Comparison of ENCODE assay signal across 8 cellular contexts in the genomic region with DNA sequence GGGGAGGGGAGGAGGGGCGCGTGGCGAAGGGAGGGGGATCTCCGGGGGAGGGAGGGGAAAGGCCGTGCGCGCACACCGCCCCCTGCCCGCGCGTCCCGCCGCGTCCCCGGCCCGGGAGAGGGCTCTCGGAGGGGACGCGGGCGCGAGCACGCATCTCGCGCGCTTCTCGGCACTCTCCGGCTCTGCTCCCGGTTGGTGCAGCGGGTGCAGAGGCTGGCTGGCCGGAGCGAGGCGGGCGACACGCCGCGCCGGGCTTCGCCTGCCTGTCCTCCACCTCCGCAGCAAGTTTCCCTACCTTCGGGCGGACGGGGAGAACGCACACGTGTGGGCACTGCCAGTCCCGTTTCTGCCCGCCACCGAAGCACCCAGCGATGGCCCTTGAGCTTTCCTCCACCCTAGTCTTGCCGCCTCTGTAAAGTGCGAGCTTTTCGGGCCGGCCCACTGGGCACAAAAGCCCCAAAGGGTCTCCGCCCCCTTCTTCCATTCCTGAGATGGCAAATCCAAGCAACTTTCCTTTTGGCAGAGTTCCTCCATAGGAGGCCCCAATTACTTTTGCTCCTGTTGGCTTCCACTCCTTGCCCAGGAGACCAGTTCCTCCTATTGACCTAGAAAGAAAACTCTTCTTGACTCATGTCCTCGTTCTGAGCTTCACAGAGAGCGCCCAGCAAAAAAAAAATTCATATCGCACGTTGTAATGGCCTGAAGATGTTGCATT. TPM values are rescaled to one million over a fixed set of nuclear protein-coding genes. Genes with fewer than 3 reads are reported as not detected.
DNase-seq lines count a peak whose midpoint lies in the region; ATAC-seq and TF ChIP-seq lines count a peak whose summit lies in the region.

No MANE protein-coding gene starts in this region.

- CTCF ChIA-PET in Calu3 (lab: Charles Lee): interaction anchor here (0.6 to 1.7 kb wide), 3 partner anchors 17 to 134 kb away, joined by 3 to 11 read pairs (median 7); no protein-coding TSS in a partner anchor
- CTCF ChIA-PET in PC-9 (lab: Charles Lee): interaction anchor here (0.6 to 2.4 kb wide), 5 partner anchors 42 to 141 kb away, joined by 3 to 14 read pairs (median 4); a partner anchor contains a TSS

- H3K4me2 ChIP-seq in PC-9 (peak overlapping the region; percentile 96), neural cell (ENCODE audit: low read length) (peak overlapping the region; percentile 98)

- TF ChIP-seq RAD21 in neural cell (conservative IDR thresholded peaks at IDR 0.05): no peak

- H3K9ac ChIP-seq in neural cell (ENCODE audit: low read length): peak overlapping the region; percentile 82

- H3K9me2 ChIP-seq in PC-9 (ENCODE audit: insufficient read depth): no peaks in the 10 kb centered on the region
- no peaks in the 10 kb centered on the region for H3K9me2 ChIP-seq in neural cell (ENCODE audit: insufficient read depth, low read length)

- H3K9me3 Mint-ChIP-seq in Calu3 (ENCODE audit: low read depth, unreplicated experiment): no peaks in the 10 kb centered on the region

- POLR2A ChIA-PET in PC-9 (lab: Charles Lee; ENCODE audit: unreplicated experiment): interaction anchor here (0.6 to 1.2 kb wide), 5 partner anchors 21 to 318 kb away, joined by 3 to 11 read pairs (median 7); a partner anchor contains a TSS

- H3K79me2 ChIP-seq in PC-9 (ENCODE audit: low read depth) (peaks cover 37% of the 10 kb centered on the region), neural cell (replicated peaks; ENCODE audit: insufficient read depth, low read length) (peaks cover 33% of the 10 kb centered on the region)

- H3K27ac ChIP-seq in PC-9 (peak overlapping the region; percentile 74), neural cell (ENCODE audit: low read length) (peak overlapping the region; percentile 95), suprapubic skin (peak overlapping the region; percentile 88)

- H3K27me3 Mint-ChIP-seq in Calu3 (ENCODE audit: unreplicated experiment): no peaks in the 10 kb centered on the region

- H3F3A ChIP-seq in PC-9 (ENCODE audit: insufficient read depth, low read depth) (peaks cover 39% of the 10 kb centered on the region), neural cell (ENCODE audit: insufficient read depth, low read length, poor library complexity, severe bottlenecking) (peaks cover 4% of the 10 kb centered on the region)

- H3K27me3 ChIP-seq in PC-9 (ENCODE audit: insufficient read depth, low read depth): no peaks in the 10 kb centered on the region
- H3K27me3 ChIP-seq in neural cell (ENCODE audit: insufficient read depth, low read depth, low read length): no peaks in the 10 kb centered on the region
- no peaks in the 10 kb centered on the region for H3K27me3 ChIP-seq in suprapubic skin

- DNase-seq in Calu3: peak; percentile 79
- peak; percentile 17 for DNase-seq in HS-27A (ENCODE audit: low read depth)
- DNase-seq in PC-9: peak; percentile 74 to 80
- peak; percentile 91 for DNase-seq in activated effector memory CD4-positive, alpha-beta T cell treated with anti-CD3 and anti-CD28 coated beads, Interleukin-2, amount 50 U/mL, for 16 hours
- peak; percentile 80 for DNase-seq in fibroblast of villous mesenchyme (ENCODE audit: low read depth)
- no peak for DNase-seq in suprapubic skin (ENCODE audit: low spot score in 2 of 2)

- H3K4me1 Mint-ChIP-seq in Calu3 (ENCODE audit: low read depth, unreplicated experiment): peaks cover 22% of the 10 kb centered on the region

- BruUV-seq in Calu3 (replicated peaks; lab: Mats Ljungman, UMichigan) (no TSS peak), PC-9 (replicated peaks; lab: Mats Ljungman, UMichigan) (no TSS peak)

- H3K4me3 ChIP-seq in PC-9 (peak overlapping the region; percentile 61), fibroblast of villous mesenchyme (ENCODE audit: low read depth, low read length) (peak overlapping the region; percentile 81), neural cell (ENCODE audit: low read length) (peak overlapping the region; percentile 93), suprapubic skin (peak overlapping the region; percentile 61)

- H3K4me3 Mint-ChIP-seq in Calu3 (ENCODE audit: low read depth, unreplicated experiment): peak overlapping the region; percentile 85

- H4K20me1 ChIP-seq in PC-9 (ENCODE audit: insufficient read depth) (peaks cover 21% of the 10 kb centered on the region), neural cell (ENCODE audit: insufficient read depth) (no peaks in the 10 kb centered on the region)

- ATAC-seq in GM21367 (IDR thresholded peaks at IDR 0.05; ENCODE audit: unreplicated experiment): peak; percentile 34

- peak overlapping the region; percentile 77 for H3K27ac Mint-ChIP-seq in Calu3 (ENCODE audit: unreplicated experiment)

- no peak for TF ChIP-seq POLR2A in suprapubic skin (IDR thresholded peaks at IDR 0.05)

- TF ChIP-seq CTCF in Calu3 (IDR thresholded peaks at IDR 0.05; ENCODE audit: unreplicated experiment) (no peak), PC-9 (conservative IDR thresholded peaks at IDR 0.05) (no peak), fibroblast of villous mesenchyme (IDR thresholded peaks at IDR 0.05; ENCODE audit: insufficient read depth, low read depth, low read length) (no peak), neural cell (IDR thresholded peaks at IDR 0.05; ENCODE audit: poor library complexity, severe bottlenecking) (no peak), suprapubic skin (IDR thresholded peaks at IDR 0.05) (peak in 1 of 2 donors; percentile 12)

- peak overlapping the region; percentile 90 for H2AFZ ChIP-seq in PC-9
- H2AFZ ChIP-seq in neural cell (ENCODE audit: low read depth, low read length): peak overlapping the region; percentile 77

- WGBS in suprapubic skin: 2% methylated on average over 35 of the region's 57 CpGs

- no peak for TF ChIP-seq EP300 in neural cell (conservative IDR thresholded peaks at IDR 0.05; ENCODE audit: poor library complexity, severe bottlenecking)
- no peak for TF ChIP-seq EP300 in suprapubic skin (IDR thresholded peaks at IDR 0.05)

- H3K4me1 ChIP-seq in PC-9 (replicated peaks; ENCODE audit: insufficient read depth) (peaks cover 29% of the 10 kb centered on the region), suprapubic skin (peaks cover 49% of the 10 kb centered on the region)

- no peaks in the 10 kb centered on the region for H3K9me3 ChIP-seq in PC-9 (ENCODE audit: insufficient read depth, low read depth)
- no peaks in the 10 kb centered on the region for H3K9me3 ChIP-seq in neural cell (ENCODE audit: low read length)
- H3K9me3 ChIP-seq in suprapubic skin: no peaks in the 10 kb centered on the region

- H3K36me3 Mint-ChIP-seq in Calu3 (ENCODE audit: insufficient read depth, unreplicated experiment): peaks cover 38% of the 10 kb centered on the region

- H3K36me3 ChIP-seq in PC-9 (ENCODE audit: low read depth) (peaks cover 41% of the 10 kb centered on the region), neural cell (ENCODE audit: insufficient read depth, low read length) (peaks cover 5% of the 10 kb centered on the region), suprapubic skin (peaks cover 34% of the 10 kb centered on the region)

- intact Hi-C loops in Calu3 (cut with micrococcal nuclease; ENCODE audit: unreplicated experiment) (no loop called here), PC-9 (cut with micrococcal nuclease; ENCODE audit: unreplicated experiment) (loop anchor here (1.0 to 2.0 kb wide), 2 partner anchors 15 to 40 kb away; no protein-coding TSS in a partner anchor)

TF ChIP-seq in neural cell, 6 proteins besides CTCF, POLR2A, EP300 and RAD21 (continues in another document):
- TF ChIP-seq SMC3 (conservative IDR thresholded peaks at IDR 0.05; ENCODE audit: poor library complexity) (peak; percentile 17), TAF1 (IDR thresholded peaks at IDR 0.05; ENCODE audit: low read depth) (no peak)
- TF ChIP-seq, protein P1, sequence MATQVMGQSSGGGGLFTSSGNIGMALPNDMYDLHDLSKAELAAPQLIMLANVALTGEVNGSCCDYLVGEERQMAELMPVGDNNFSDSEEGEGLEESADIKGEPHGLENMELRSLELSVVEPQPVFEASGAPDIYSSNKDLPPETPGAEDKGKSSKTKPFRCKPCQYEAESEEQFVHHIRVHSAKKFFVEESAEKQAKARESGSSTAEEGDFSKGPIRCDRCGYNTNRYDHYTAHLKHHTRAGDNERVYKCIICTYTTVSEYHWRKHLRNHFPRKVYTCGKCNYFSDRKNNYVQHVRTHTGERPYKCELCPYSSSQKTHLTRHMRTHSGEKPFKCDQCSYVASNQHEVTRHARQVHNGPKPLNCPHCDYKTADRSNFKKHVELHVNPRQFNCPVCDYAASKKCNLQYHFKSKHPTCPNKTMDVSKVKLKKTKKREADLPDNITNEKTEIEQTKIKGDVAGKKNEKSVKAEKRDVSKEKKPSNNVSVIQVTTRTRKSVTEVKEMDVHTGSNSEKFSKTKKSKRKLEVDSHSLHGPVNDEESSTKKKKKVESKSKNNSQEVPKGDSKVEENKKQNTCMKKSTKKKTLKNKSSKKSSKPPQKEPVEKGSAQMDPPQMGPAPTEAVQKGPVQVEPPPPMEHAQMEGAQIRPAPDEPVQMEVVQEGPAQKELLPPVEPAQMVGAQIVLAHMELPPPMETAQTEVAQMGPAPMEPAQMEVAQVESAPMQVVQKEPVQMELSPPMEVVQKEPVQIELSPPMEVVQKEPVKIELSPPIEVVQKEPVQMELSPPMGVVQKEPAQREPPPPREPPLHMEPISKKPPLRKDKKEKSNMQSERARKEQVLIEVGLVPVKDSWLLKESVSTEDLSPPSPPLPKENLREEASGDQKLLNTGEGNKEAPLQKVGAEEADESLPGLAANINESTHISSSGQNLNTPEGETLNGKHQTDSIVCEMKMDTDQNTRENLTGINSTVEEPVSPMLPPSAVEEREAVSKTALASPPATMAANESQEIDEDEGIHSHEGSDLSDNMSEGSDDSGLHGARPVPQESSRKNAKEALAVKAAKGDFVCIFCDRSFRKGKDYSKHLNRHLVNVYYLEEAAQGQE (IDR thresholded peaks at IDR 0.05; ENCODE audit: borderline replicate concordance): no peak

RNA-seq across cellular contexts. Expression of a gene that starts 0.4 kb away (rescaled TPM):
- total RNA-seq in Calu3 (2022) (12.2 and 24.0 TPM in 2 replicates), PC-9 (2021) (33.1 and 49.0 TPM in 2 replicates), fibroblast of villous mesenchyme (5.5 and 7.8 TPM in 2 replicates), suprapubic skin (100 to 1,000 TPM in 1 of 4 donors, 10 to 100 TPM in 3; 35.6 to 175 (median 56.7) TPM)
- 41.9 and 51.6 TPM in 2 replicates for polyA plus RNA-seq in neural cell
- polyA minus RNA-seq in neural cell: 9.5 and 15.3 TPM in 2 replicates

RNA-seq across cellular contexts. Expression of a gene that starts 0.6 kb away (rescaled TPM):
- total RNA-seq in Calu3 (2022): 30.3 and 32.7 TPM in 2 replicates
- 48.3 and 65.8 TPM in 2 replicates for total RNA-seq in PC-9 (2021)
- 10.6 and 10.8 TPM in 2 replicates for total RNA-seq in fibroblast of villous mesenchyme
- polyA plus RNA-seq in neural cell: 24.3 and 25.9 TPM in 2 replicates
- polyA minus RNA-seq in neural cell: 33.1 and 38.9 TPM in 2 replicates
- total RNA-seq in suprapubic skin: 10 to 100 TPM in 3 of 4 donors, 1 to 10 TPM in 1; 5.9 to 38.9 (median 15.2) TPM

RNA-seq across cellular contexts. Expression of a gene that starts 26.0 kb away (rescaled TPM):
- total RNA-seq in Calu3 (2022) (4.3 and 5.0 TPM in 2 replicates), PC-9 (2021) (2.4 and 3.3 TPM in 2 replicates), fibroblast of villous mesenchyme (under 0.01 TPM in 1 of 2 replicates, not detected in the other), suprapubic skin (10 to 100 TPM in 1 of 4 donors, 1 to 10 TPM in 3; 2.9 to 29.1 (median 6.8) TPM)
- 0.26 TPM in 1 of 2 replicates, not detected in the other for polyA plus RNA-seq in neural cell
- not detected in 2 replicates for polyA minus RNA-seq in neural cell

RNA-seq across cellular contexts. Expression of a gene that starts 50.9 kb away (rescaled TPM):
- total RNA-seq in Calu3 (2022): 36.7 and 43.0 TPM in 2 replicates
- total RNA-seq in PC-9 (2021): 118 and 124 TPM in 2 replicates
- 28.0 and 29.4 TPM in 2 replicates for total RNA-seq in fibroblast of villous mesenchyme
- 0.61 and 1.0 TPM in 2 replicates for polyA plus RNA-seq in neural cell
- polyA minus RNA-seq in neural cell: 0.49 and 0.81 TPM in 2 replicates
- total RNA-seq in suprapubic skin: 100 to 1,000 TPM; 140 to 198 (median 172) TPM

Comparison
In these comparisons a context has a peak if more than half of its experiments do, and no peak if none do; other contexts are left out.
1. DNase-seq: peak in Calu3 (single experiment), HS-27A (single experiment), PC-9 (2 of 2), activated effector memory CD4-positive, alpha-beta T cell treated with anti-CD3 and anti-CD28 coated beads, Interleukin-2, amount 50 U/mL, for 16 hours (single experiment) and fibroblast of villous mesenchyme (single experiment); none in suprapubic skin (0 of 2).
2. Peak in every context shown above with its lines, with median percentiles within 50 percentile points of each other: H3K27ac ChIP-seq and H3K4me3 ChIP-seq.